8 cellular contexts compared by ENCODE assay signal in genomic region chr2:11745613-11746375, GRCh38. TPM values are rescaled to one million over a fixed set of nuclear protein-coding genes. Genes with fewer than 3 reads are reported as not detected.
DNase-seq lines count a peak whose midpoint lies in the region; ATAC-seq, FAIRE-seq and TF ChIP-seq lines count a peak whose summit lies in the region.

No MANE protein-coding gene starts in this region.

- H3K27me3 ChIP-seq in adipocyte (replicated peaks; ENCODE audit: control insufficient read depth, insufficient read depth, low read length) (no peaks in the 10 kb centered on the region), HepG2 (ENCODE audit: control insufficient read depth in 1 of 2, insufficient read depth in 2 of 2, low read length in 2 of 2) (no peaks in the 10 kb centered on the region; a peak in 2 of 5 replicates), thyroid gland (no peaks in the 10 kb centered on the region)

- H4K20me1 ChIP-seq in HepG2 (ENCODE audit: insufficient read depth, low read length), result no peaks in the 10 kb centered on the region; the same call in 1 of the 2 replicates

- no peaks in the 10 kb centered on the region for H3K9me3 Mint-ChIP-seq in activated T-cell treated with anti-CD3 and anti-CD28 coated beads, Interleukin-2, amount 50 U/mL, for 4 hours

- peaks cover 34% of the 10 kb centered on the region for H3K79me2 ChIP-seq in HepG2 (ENCODE audit: insufficient read depth, low read length)

- intact Hi-C loops in HepG2 (cut with micrococcal nuclease; ENCODE audit: unreplicated experiment) (loop anchor here (2.0 to 10.0 kb wide), 2 partner anchors 57 to 1259 kb away; no protein-coding TSS in a partner anchor), thyroid gland (cut with DNase I) (no loop called here)

- no peak for ATAC-seq in activated T-cell treated with anti-CD3 and anti-CD28 coated beads, Interleukin-2, amount 50 U/mL, for 4 hours
- peak; percentile 2 for ATAC-seq in HepG2

- DNase-seq in activated T-cell treated with anti-CD3 and anti-CD28 coated beads, Interleukin-2, amount 50 U/mL, for 4 hours, result no peak
- DNase-seq in activated T-cell treated with anti-CD3 and anti-CD28 coated beads for 4 hours (no peak), adipocyte (ENCODE audit: low read depth) (no peak), HepG2 (ENCODE audit: low spot score) (no peak), thyroid gland (peak in 1 of 2 donors; percentile 22), RCC 7860 (ENCODE audit: low spot score) (no peak), NCI-H82 treated with DMSO at 0.1 percent for 48 hours (lab: John Stamatoyannopoulos, UW; ENCODE audit: unreplicated experiment) (no peak)
- no peak for DNase-seq in effector CD4-positive, alpha-beta T cell

- 14% methylated on average over 27 of the region's 27 CpGs for WGBS in HepG2 (ENCODE audit: low lambda C conversion rate)
- 59 to 60% methylated on average over 27 of the region's 27 CpGs for WGBS in thyroid gland, 2 donors

- H3K36me3 ChIP-seq in adipocyte (ENCODE audit: control insufficient read depth, insufficient read depth, low read length, severe bottlenecking) (no peaks in the 10 kb centered on the region), HepG2 (replicated peaks in 1 of 2; ENCODE audit: control insufficient read depth in 1 of 2, insufficient read depth in 2 of 2, low read length in 2 of 2) (no peaks in the 10 kb centered on the region), thyroid gland (no peaks in the 10 kb centered on the region)

- H3K9ac ChIP-seq in adipocyte (ENCODE audit: low read length) (peak overlapping the region; percentile 92), HepG2 (ENCODE audit: insufficient read depth, low read depth, low read length) (peak overlapping the region; percentile 50; the same call in 1 of the 2 replicates)

- H3K9me3 ChIP-seq in adipocyte (ENCODE audit: control insufficient read depth, low read length), result no peaks in the 10 kb centered on the region
- H3K9me3 ChIP-seq in HepG2 (ENCODE audit: low read length), result no peaks in the 10 kb centered on the region
- H3K9me3 ChIP-seq in thyroid gland, result no peaks in the 10 kb centered on the region

- H2AFZ ChIP-seq in HepG2 (ENCODE audit: low read length), result peak overlapping the region; percentile 96

- FAIRE-seq in HepG2 (lab: Jason Lieb, UNC) (no peak), RCC 7860 (lab: Jason Lieb, UNC) (no peak)

- TF ChIP-seq CTCF in HepG2 (CRISPR knock-in tag; IDR thresholded peaks at IDR 0.05), result peak; percentile 3; the same call in 1 of the 2 replicates
- no peak for TF ChIP-seq CTCF in thyroid gland (IDR thresholded peaks at IDR 0.05)

- H3K4me3 ChIP-seq in adipocyte (ENCODE audit: low read length) (peak overlapping the region; percentile 75), HepG2 (replicated peaks in 1 of 3; ENCODE audit: insufficient read depth in 1 of 3, low read depth in 2 of 3, low read length in 3 of 3) (peak overlapping the region; percentile 60 to 96 (median 60)), thyroid gland (replicated peaks in 1 of 3) (peak overlapping the region in 1 of 3 donors; percentile 89)

- H3K4me2 ChIP-seq in HepG2 (ENCODE audit: low read depth, low read length), result peak overlapping the region; percentile 82

- TF ChIP-seq EP300 in HepG2 (IDR thresholded peaks at IDR 0.05; ENCODE audit: low read depth in 2 of 2, low read length in 2 of 2) (no peak), HepG2 (CRISPR knock-in tag; IDR thresholded peaks at IDR 0.05; ENCODE audit: borderline replicate concordance) (no peak; the same call in 1 of the 2 replicates)

- POLR2A ChIA-PET in HepG2 (lab: Yijun Ruan, JAX), result interaction anchor here (1.0 to 2.3 kb wide), 4 partner anchors 9 to 74 kb away, joined by 4 to 16 read pairs (median 6); no protein-coding TSS in a partner anchor

- CTCF ChIA-PET in HepG2 (lab: Yijun Ruan, JAX; ENCODE audit: low intra/inter-chr PET ratio, low total read pairs), result interaction anchor here (1.3 to 1.7 kb wide), 2 partner anchors 53 to 57 kb away, joined by 4 to 7 read pairs; no protein-coding TSS in a partner anchor

- TF ChIP-seq RAD21 in HepG2 (CRISPR knock-in tag; IDR thresholded peaks at IDR 0.05), result no peak

- in situ Hi-C loops in HepG2 (cut with HindIII; ENCODE audit: extremely low pct_ligation_motif_present, low pct_unique_long_range_greater_than_20kb), result no loop called here

- peaks cover 61% of the 10 kb centered on the region for H3K4me1 ChIP-seq in adipocyte (ENCODE audit: control insufficient read depth, insufficient read depth, low read length)
- peaks cover 75% of the 10 kb centered on the region for H3K4me1 ChIP-seq in HepG2 (ENCODE audit: insufficient read depth, low read length)
- H3K4me1 ChIP-seq in thyroid gland, result peaks cover 37 to 60% of the 10 kb centered on the region in 2 donors

- peaks cover 68% of the 10 kb centered on the region for H3K4me1 Mint-ChIP-seq in activated T-cell treated with anti-CD3 and anti-CD28 coated beads, Interleukin-2, amount 50 U/mL, for 4 hours (ENCODE audit: low read depth)

- no TSS peak for BruUV-seq in HepG2 (replicated peaks; lab: Mats Ljungman, UMichigan)

- no peak for TF ChIP-seq POLR2A in HepG2 (IDR thresholded peaks at IDR 0.05; ENCODE audit: insufficient read depth in 1 of 2, low read depth in 2 of 2, low read length in 2 of 2)
- TF ChIP-seq POLR2A in thyroid gland (IDR thresholded peaks at IDR 0.05), result no peak

- peak overlapping the region; percentile 74 for H3K4me3 Mint-ChIP-seq in activated T-cell treated with anti-CD3 and anti-CD28 coated beads, Interleukin-2, amount 50 U/mL, for 4 hours

- H3K27ac ChIP-seq in HepG2 (ENCODE audit: extremely low read length, insufficient read depth, low read length), result no peak overlapping the region
- H3K27ac ChIP-seq in thyroid gland, result peak overlapping the region; percentile 3 to 83 (median 68)

- no peaks in the 10 kb centered on the region for H3K27me3 Mint-ChIP-seq in activated T-cell treated with anti-CD3 and anti-CD28 coated beads, Interleukin-2, amount 50 U/mL, for 4 hours (ENCODE audit: low read depth)

- H3K36me3 Mint-ChIP-seq in activated T-cell treated with anti-CD3 and anti-CD28 coated beads, Interleukin-2, amount 50 U/mL, for 4 hours (ENCODE audit: insufficient read depth), result no peaks in the 10 kb centered on the region

TF ChIP-seq in HepG2, 621 proteins besides CTCF, POLR2A, EP300 and RAD21 (continues in another document):
- TF ChIP-seq RNF2 (conservative IDR thresholded peaks at IDR 0.05; ENCODE audit: low read depth), result no peak
- TF ChIP-seq NRL (CRISPR knock-in tag; IDR thresholded peaks at IDR 0.05; ENCODE audit: borderline replicate concordance), result no peak
- no peak; the same call in 1 of the 2 replicates for TF ChIP-seq MAZ (IDR thresholded peaks at IDR 0.05; ENCODE audit: borderline replicate concordance, low read depth, low read length)
- no peak for TF ChIP-seq MAZ (CRISPR knock-in tag; IDR thresholded peaks at IDR 0.05; ENCODE audit: low read depth)
- TF ChIP-seq RAD51 (IDR thresholded peaks at IDR 0.05; ENCODE audit: borderline replicate concordance), result no peak
- no peak for TF ChIP-seq ZNF574 (CRISPR knock-in tag; IDR thresholded peaks at IDR 0.05)
- TF ChIP-seq MEIS1 (CRISPR knock-in tag; IDR thresholded peaks at IDR 0.05; ENCODE audit: borderline replicate concordance), result peak; percentile 5; the same call in 1 of the 2 replicates
- no peak for TF ChIP-seq HIVEP1 (CRISPR knock-in tag; IDR thresholded peaks at IDR 0.05)

RNA-seq across cellular contexts. Expression of gene LPIN1, which starts 0.6 kb away (rescaled TPM):
- total RNA-seq in activated T-cell treated with anti-CD3 and anti-CD28 coated beads, Interleukin-2, amount 50 U/mL, for 4 hours, result 10 to 100 TPM; 30.3 to 40.0 (median 34.1) TPM
- total RNA-seq in HepG2 (2016; rRNA removed; fragmentation: Illumina TruSeq; extraction: Trizol) (6.6 and 9.7 TPM in 2 replicates), thyroid gland (10 to 100 TPM; 28.7 to 47.0 (median 39.6) TPM)
- total RNA-seq in HepG2 (2016; cell fraction: cytosol; rRNA removed; fragmentation: Illumina TruSeq; extraction: Trizol; ENCODE audit: low read depth), result 7.3 TPM in 2 replicates
- total RNA-seq in HepG2 (2016; cell fraction: insoluble cytoplasmic fraction; rRNA removed; fragmentation: Illumina TruSeq; extraction: Trizol), result 6.5 and 9.8 TPM in 2 replicates
- 2.9 and 3.2 TPM in 2 replicates for total RNA-seq in HepG2 (2016; cell fraction: membrane; rRNA removed; fragmentation: Illumina TruSeq; extraction: Trizol)
- total RNA-seq in HepG2 (2016; cell fraction: nucleus; rRNA removed; fragmentation: Illumina TruSeq; extraction: Trizol), result 12.8 and 16.9 TPM in 2 replicates
- 19.4 and 23.4 TPM in 2 replicates for polyA plus RNA-seq in HepG2 (2011; rRNA removed)
- polyA plus RNA-seq in HepG2 (2011; cell fraction: cytosol; rRNA removed), result 8.3 and 10.4 TPM in 2 replicates
- 25.2 and 33.5 TPM in 2 replicates for polyA plus RNA-seq in HepG2 (2011; cell fraction: nucleus; rRNA removed)
- 11.7 and 14.4 TPM in 2 replicates for polyA plus RNA-seq in HepG2 (2012)
- 0.68 and 1.0 TPM in 2 replicates for polyA plus RNA-seq in HepG2 (2016; cell fraction: cytosol; fragmentation: Illumina TruSeq; extraction: Trizol; ENCODE audit: low read depth)
- polyA plus RNA-seq in HepG2 (2016; cell fraction: insoluble cytoplasmic fraction; fragmentation: Illumina TruSeq; extraction: Trizol; ENCODE audit: low read depth), result 5.6 and 6.7 TPM in 2 replicates
- 1.1 and 1.5 TPM in 2 replicates for polyA plus RNA-seq in HepG2 (2016; cell fraction: membrane; fragmentation: Illumina TruSeq; extraction: Trizol; ENCODE audit: low read depth)
- polyA plus RNA-seq in HepG2 (2016; cell fraction: nucleus; fragmentation: Illumina TruSeq; extraction: Trizol; ENCODE audit: insufficient read depth, low read depth), result 28.2 and 32.3 TPM in 2 replicates
- 10.2 and 31.2 TPM in 2 replicates for polyA minus RNA-seq in HepG2 (2011; rRNA and poly(A)+ RNA removed; ENCODE audit: low replicate concordance)
- polyA minus RNA-seq in HepG2 (2011; cell fraction: cytosol; rRNA and poly(A)+ RNA removed), result 5.0 and 9.9 TPM in 2 replicates
- 33.9 and 53.5 TPM in 2 replicates for polyA minus RNA-seq in HepG2 (2011; cell fraction: nucleus; rRNA and poly(A)+ RNA removed)
